30 cellular contexts compared by ENCODE assay signal in genomic region chr15:84921121-84921520, GRCh38. TPM values are rescaled to one million over a fixed set of nuclear protein-coding genes. Genes with fewer than 3 reads are reported as not detected.
A peak's percentile ranks its signal among the peaks of the same experiment; 100 is the strongest.
DNase-seq lines count a peak whose midpoint lies in the region; ATAC-seq and TF ChIP-seq lines count a peak whose summit lies in the region.
"Had no signal": no experiment of that assay in that cellular context is flagged by ENCODE, and none has a peak within 500 bp of the region (broad histone marks: within the 10 kb centered on the region; RNA-seq: fewer than 3 reads in every experiment).

No MANE protein-coding gene starts in this region.

- ATAC-seq in activated T-helper 17 cell treated with anti-CD3 and anti-CD28 coated beads, Interleukin-2, amount 50 U/mL, for 72 hours (replicated peaks), result no peak
- ATAC-seq: gastroesophageal sphincter; naive thymus-derived CD8-positive, alpha-beta T cell; PC-3; stimulated activated naive CD8-positive, alpha-beta T cell treated with anti-CD3 and anti-CD28 coated beads, Interleukin-15, Interleukin-2, amounts not matched to agents 100 U/mL and 50 U/mL, for 24 hours had no signal

- no peaks in the 10 kb centered on the region for H3K36me3 ChIP-seq in vagina
- H3K36me3 ChIP-seq: gastroesophageal sphincter had no signal

- H3K27me3 Mint-ChIP-seq in activated T-helper 17 cell treated with anti-CD3 and anti-CD28 coated beads, Interleukin-2, amount 50 U/mL, for 72 hours, result no peaks in the 10 kb centered on the region
- H3K27me3 Mint-ChIP-seq in nephron (ENCODE audit: low read depth), result no peaks in the 10 kb centered on the region
- no peaks in the 10 kb centered on the region for H3K27me3 Mint-ChIP-seq in activated CD4-positive, alpha-beta memory T cell treated with anti-CD3 and anti-CD28 coated beads for 36 hours

- TF ChIP-seq CTCF in nephron (IDR thresholded peaks at IDR 0.05; ENCODE audit: unreplicated experiment in 3 of 3), result no peak
- no peak for TF ChIP-seq CTCF in vagina (IDR thresholded peaks at IDR 0.05)

- peaks cover 12% of the 10 kb centered on the region for H3K4me1 ChIP-seq in vagina
- H3K4me1 ChIP-seq: gastroesophageal sphincter, parathyroid adenoma had no signal

- peak overlapping the region; percentile 72 for H3K27ac ChIP-seq in vagina
- H3K27ac ChIP-seq: C4-2B, gastroesophageal sphincter, hepatocyte, parathyroid adenoma had no signal

- H3K27me3 ChIP-seq in vagina, result no peaks in the 10 kb centered on the region
- H3K27me3 ChIP-seq: gastroesophageal sphincter, hepatocyte had no signal

- intact Hi-C loops in vagina (cut with DNase I), result loop anchor here (5.0 to 10.0 kb wide), 2 partner anchors 89 to 266 kb away; partner anchors contain the start of genes NMB and WDR73
- intact Hi-C loops in activated CD4-positive, alpha-beta memory T cell treated with anti-CD3 and anti-CD28 coated beads for 36 hours (cut with micrococcal nuclease), result no loop called here

- POLR2A ChIA-PET in activated CD4-positive, alpha-beta memory T cell treated with anti-CD3 and anti-CD28 coated beads for 36 hours (lab: Charles Lee), result no interaction called here

- H3K4me3 ChIP-seq in vagina, result no peak overlapping the region
- H3K4me3 ChIP-seq: gastroesophageal sphincter, hepatocyte, lung had no signal

- DNase-seq in GM04503 (ENCODE audit: low read depth), result peak; percentile 25
- no peak for DNase-seq in vagina (ENCODE audit: extremely low spot score in 2 of 2)
- DNase-seq in activated CD4-positive, alpha-beta memory T cell treated with anti-CD3 and anti-CD28 coated beads for 36 hours, result no peak
- no peak for DNase-seq in SK-N-DZ (ENCODE audit: low spot score)
- DNase-seq in superior temporal gyrus (ENCODE audit: extremely low spot score), result no peak
- DNase-seq: activated naive CD4-positive, alpha-beta T cell treated with Interleukin-2 at 50 U/mL for 16 hours; amygdala; KBM-7; MM.1S; naive thymus-derived CD8-positive, alpha-beta T cell; NCI-H1105 treated with DMSO at 0.1 percent for 48 hours; NCI-H1930; NCI-H2171 treated with DMSO at 0.1 percent for 48 hours; NCI-H524 treated with DMSO at 0.1 percent for 48 hours; NK-92 treated with Interleukin-12 subunit alpha and Interleukin-12 subunit beta, amount 100 ng/mL, for 24 hours; PC-3; retina; SK-N-SH; stimulated activated naive CD8-positive, alpha-beta T cell treated with anti-CD3 and anti-CD28 coated beads, Interleukin-15, Interleukin-2, amounts not matched to agents 100 U/mL and 50 U/mL, for 24 hours had no signal

- no peak overlapping the region for H3K4me3 Mint-ChIP-seq in activated T-helper 17 cell treated with anti-CD3 and anti-CD28 coated beads, Interleukin-2, amount 50 U/mL, for 72 hours
- no peak overlapping the region for H3K4me3 Mint-ChIP-seq in nephron
- H3K4me3 Mint-ChIP-seq in activated CD4-positive, alpha-beta memory T cell treated with anti-CD3 and anti-CD28 coated beads for 36 hours, result no peak overlapping the region
- H3K4me3 Mint-ChIP-seq: naive thymus-derived CD8-positive, alpha-beta T cell; T-helper 1 cell treated with Interleukin-12 subunit alpha and Interleukin-12 subunit beta and Interleukin-4 antibody, amounts not matched to agents 30 μg/mL and 1 μg/mL, for 36 hours had no signal

- CTCF ChIA-PET in activated CD4-positive, alpha-beta memory T cell treated with anti-CD3 and anti-CD28 coated beads for 36 hours (lab: Charles Lee), result no interaction called here

- no peaks in the 10 kb centered on the region for H3K36me3 Mint-ChIP-seq in activated T-helper 17 cell treated with anti-CD3 and anti-CD28 coated beads, Interleukin-2, amount 50 U/mL, for 72 hours (ENCODE audit: low read depth)
- H3K36me3 Mint-ChIP-seq in nephron (ENCODE audit: low read depth), result no peaks in the 10 kb centered on the region
- no peaks in the 10 kb centered on the region for H3K36me3 Mint-ChIP-seq in activated CD4-positive, alpha-beta memory T cell treated with anti-CD3 and anti-CD28 coated beads for 36 hours
- H3K36me3 Mint-ChIP-seq: naive thymus-derived CD8-positive, alpha-beta T cell had no signal

- H3K27ac Mint-ChIP-seq in activated T-helper 17 cell treated with anti-CD3 and anti-CD28 coated beads, Interleukin-2, amount 50 U/mL, for 72 hours, result peak overlapping the region; percentile 1
- peak overlapping the region in 2 of 3 experiments; percentile 67 to 80 for H3K27ac Mint-ChIP-seq in nephron
- H3K27ac Mint-ChIP-seq in activated CD4-positive, alpha-beta memory T cell treated with anti-CD3 and anti-CD28 coated beads for 36 hours, result no peak overlapping the region
- H3K27ac Mint-ChIP-seq: T-helper 1 cell treated with Interleukin-12 subunit alpha and Interleukin-12 subunit beta and Interleukin-4 antibody, amounts not matched to agents 30 μg/mL and 1 μg/mL, for 36 hours had no signal

- H3K9me3 ChIP-seq in vagina, result no peaks in the 10 kb centered on the region
- H3K9me3 ChIP-seq: gastroesophageal sphincter, SK-N-SH had no signal

- TF ChIP-seq POLR2A in vagina (IDR thresholded peaks at IDR 0.05), result no peak

- H3K9me3 Mint-ChIP-seq in activated T-helper 17 cell treated with anti-CD3 and anti-CD28 coated beads, Interleukin-2, amount 50 U/mL, for 72 hours, result no peaks in the 10 kb centered on the region
- H3K9me3 Mint-ChIP-seq in nephron, result no peaks in the 10 kb centered on the region
- H3K9me3 Mint-ChIP-seq in activated CD4-positive, alpha-beta memory T cell treated with anti-CD3 and anti-CD28 coated beads for 36 hours, result no peaks in the 10 kb centered on the region
- H3K9me3 Mint-ChIP-seq: naive thymus-derived CD8-positive, alpha-beta T cell; T-helper 1 cell treated with Interleukin-12 subunit alpha and Interleukin-12 subunit beta and Interleukin-4 antibody, amounts not matched to agents 30 μg/mL and 1 μg/mL, for 36 hours had no signal

- no peaks in the 10 kb centered on the region for H3K4me1 Mint-ChIP-seq in activated T-helper 17 cell treated with anti-CD3 and anti-CD28 coated beads, Interleukin-2, amount 50 U/mL, for 72 hours
- peaks cover 30% of the 10 kb centered on the region for H3K4me1 Mint-ChIP-seq in nephron
- H3K4me1 Mint-ChIP-seq in activated CD4-positive, alpha-beta memory T cell treated with anti-CD3 and anti-CD28 coated beads for 36 hours (ENCODE audit: low read depth), result no peaks in the 10 kb centered on the region

RNA-seq across cellular contexts. Expression of gene SLC28A1, which starts 36.7 kb away (rescaled TPM):
- total RNA-seq in activated T-helper 17 cell treated with anti-CD3 and anti-CD28 coated beads, Interleukin-2, amount 50 U/mL, for 72 hours, result not detected
- not detected for total RNA-seq in vagina
- not detected for total RNA-seq in activated CD4-positive, alpha-beta memory T cell treated with anti-CD3 and anti-CD28 coated beads for 36 hours
- polyA plus RNA-seq in SK-N-DZ (2014; cell fraction: cytosol; rRNA removed), result not detected in 2 replicates
- 0.30 TPM in 1 of 2 replicates, not detected in the other for polyA plus RNA-seq in SK-N-DZ (2014; cell fraction: nucleus; rRNA removed)
- total RNA-seq: chondrocyte; fibroblast of lung; gastroesophageal sphincter; mononuclear cell; naive thymus-derived CD8-positive, alpha-beta T cell had no signal
- polyA plus RNA-seq: fibroblast of lung; lung; naive thymus-derived CD8-positive, alpha-beta T cell; SK-N-SH had no signal
